17 cellular contexts compared by ENCODE assay signal in genomic region chr13:108919036-108919907, GRCh38.
DNase-seq lines count a peak whose midpoint lies in the region; ATAC-seq and TF ChIP-seq lines count a peak whose summit lies in the region.
"Had no signal": no experiment of that assay in that cellular context is flagged by ENCODE, and none has a peak within 500 bp of the region (broad histone marks: within the 10 kb centered on the region; RNA-seq: fewer than 3 reads in every experiment).

No MANE protein-coding gene starts in this region.

- DNase-seq in DMS153 (lab: John Stamatoyannopoulos, UW) (peak; percentile 25), DMS153 treated with DMSO at 0.1 percent for 48 hours (lab: John Stamatoyannopoulos, UW; ENCODE audit: unreplicated experiment) (no peak), fibroblast of peridontal ligament (ENCODE audit: extremely low read depth) (peak; percentile 69), suprapubic skin (ENCODE audit: low spot score in 2 of 2) (no peak), DMS114 treated with DMSO at 0.1 percent for 48 hours (lab: John Stamatoyannopoulos, UW; ENCODE audit: unreplicated experiment) (no peak)
- DNase-seq: 8988T; activated CD8-positive, alpha-beta T cell treated with anti-CD3 and anti-CD28 coated beads for 36 hours; activated effector memory CD4-positive, alpha-beta T cell treated with anti-CD3 and anti-CD28 coated beads, Interleukin-2, amount 50 U/mL, for 16 hours; NCI-H1417; NCI-H748 treated with DMSO at 0.1 percent for 48 hours; nucleus accumbens; Right ventricle myocardium superior; stimulated activated CD4-positive, alpha-beta T cell treated with anti-CD3 and anti-CD28 coated beads, Interleukin-12 subunit alpha, Interleukin-12 subunit beta, amount 100 ng/mL, for 4 hours had no signal

- peaks cover 24% of the 10 kb centered on the region for H3K4me1 ChIP-seq in suprapubic skin

- H3K27ac Mint-ChIP-seq in activated T-helper 17 cell treated with anti-CD3 and anti-CD28 coated beads, Interleukin-2, amount 50 U/mL, for 72 hours = no peak overlapping the region
- H3K27ac Mint-ChIP-seq: activated CD8-positive, alpha-beta T cell treated with anti-CD3 and anti-CD28 coated beads for 36 hours; IgD-negative memory B cell had no signal

- peaks cover 6% of the 10 kb centered on the region for H3K36me3 Mint-ChIP-seq in activated T-helper 17 cell treated with anti-CD3 and anti-CD28 coated beads, Interleukin-2, amount 50 U/mL, for 72 hours (ENCODE audit: low read depth)
- H3K36me3 Mint-ChIP-seq: IgD-negative memory B cell had no signal

- H3K9me3 Mint-ChIP-seq in activated T-helper 17 cell treated with anti-CD3 and anti-CD28 coated beads, Interleukin-2, amount 50 U/mL, for 72 hours = no peaks in the 10 kb centered on the region
- H3K9me3 Mint-ChIP-seq: activated CD8-positive, alpha-beta T cell treated with anti-CD3 and anti-CD28 coated beads for 36 hours; IgD-negative memory B cell had no signal

- no peaks in the 10 kb centered on the region for H3K27me3 ChIP-seq in suprapubic skin

- H3K27ac ChIP-seq in suprapubic skin = peak overlapping the region; percentile 45

- H3K36me3 ChIP-seq in suprapubic skin = no peaks in the 10 kb centered on the region

- H3K4me3 Mint-ChIP-seq in activated T-helper 17 cell treated with anti-CD3 and anti-CD28 coated beads, Interleukin-2, amount 50 U/mL, for 72 hours = no peak overlapping the region
- H3K4me3 Mint-ChIP-seq: activated CD8-positive, alpha-beta T cell treated with anti-CD3 and anti-CD28 coated beads for 36 hours; IgD-negative memory B cell had no signal

- no peak for TF ChIP-seq CTCF in suprapubic skin (IDR thresholded peaks at IDR 0.05)

- WGBS in suprapubic skin = 53% methylated on average over 11 of the region's 11 CpGs

- peak; percentile 19 for ATAC-seq in activated T-helper 17 cell treated with anti-CD3 and anti-CD28 coated beads, Interleukin-2, amount 50 U/mL, for 72 hours (replicated peaks)
- ATAC-seq in HG03457 (IDR thresholded peaks at IDR 0.05; ENCODE audit: unreplicated experiment) = no peak
- ATAC-seq in GM21447 (IDR thresholded peaks at IDR 0.05; ENCODE audit: unreplicated experiment) = no peak
- ATAC-seq: activated CD8-positive, alpha-beta T cell treated with anti-CD3 and anti-CD28 coated beads for 36 hours had no signal

- no peaks in the 10 kb centered on the region for H3K9me3 ChIP-seq in suprapubic skin

- TF ChIP-seq EP300 in suprapubic skin (IDR thresholded peaks at IDR 0.05) = no peak

- no peak overlapping the region for H3K4me3 ChIP-seq in suprapubic skin

- no peaks in the 10 kb centered on the region for H3K27me3 Mint-ChIP-seq in activated T-helper 17 cell treated with anti-CD3 and anti-CD28 coated beads, Interleukin-2, amount 50 U/mL, for 72 hours

- no peak for TF ChIP-seq POLR2A in suprapubic skin (IDR thresholded peaks at IDR 0.05)

- peaks cover 8% of the 10 kb centered on the region for H3K4me1 Mint-ChIP-seq in activated T-helper 17 cell treated with anti-CD3 and anti-CD28 coated beads, Interleukin-2, amount 50 U/mL, for 72 hours

Comparison
In these comparisons a context has a peak if more than half of its experiments do, and no peak if none do; other contexts are left out.
1. DNase-seq: peak in DMS153 (single experiment) and fibroblast of peridontal ligament (single experiment); none in DMS153 treated with DMSO at 0.1 percent for 48 hours (single experiment), suprapubic skin (0 of 2) and DMS114 treated with DMSO at 0.1 percent for 48 hours (single experiment).